Comparison of ENCODE assay signal across 28 cellular contexts in genomic region chr17:42944211-42944610, GRCh38. TPM values are rescaled to one million over a fixed set of nuclear protein-coding genes. Genes with fewer than 3 reads are reported as not detected.
"Had no signal": no experiment of that assay in that cellular context is flagged by ENCODE, and none has a peak within 500 bp of the region (broad histone marks: within the 10 kb centered on the region; RNA-seq: fewer than 3 reads in every experiment).

No MANE protein-coding gene starts in this region.

- H3K27me3 ChIP-seq: cardiac muscle cell, foreskin keratinocyte, left lung, neural progenitor cell, testis had no signal

- H2AFZ ChIP-seq: hepatocyte, neural progenitor cell had no signal

- H3K9me3 ChIP-seq: left lung, testis had no signal

- H3K36me3 ChIP-seq: neural progenitor cell had no signal

- H3K27ac ChIP-seq: cardiac muscle cell, foreskin keratinocyte, hepatocyte, neural progenitor cell, testis had no signal

- H3K9ac ChIP-seq: neural progenitor cell had no signal

- H3K4me3 ChIP-seq: cardiac muscle cell, hepatocyte, left lung, lung, neural progenitor cell, testis had no signal

- ATAC-seq: foreskin keratinocyte; left lung; naive thymus-derived CD4-positive, alpha-beta T cell; sciatic nerve had no signal

- H3K79me2 ChIP-seq: hepatocyte had no signal

- H3K4me1 ChIP-seq: foreskin keratinocyte, left lung, neural progenitor cell, testis had no signal

- H3K4me2 ChIP-seq: hepatocyte, neural progenitor cell had no signal

- DNase-seq: activated CD4-positive, alpha-beta T cell treated with anti-CD3 and anti-CD28 coated beads for 1 hour; activated CD4-positive, alpha-beta T cell treated with anti-CD3 and anti-CD28 coated beads, Interleukin-2, amount 50 U/mL, for 1 hour; activated naive CD4-positive, alpha-beta T cell; activated T-cell treated with anti-CD3 and anti-CD28 coated beads, Interleukin-2, amount 50 U/mL, for 24 hours; amygdala; cortex of kidney; foreskin keratinocyte; glutamatergic neuron; immature natural killer cell; left lung; naive thymus-derived CD4-positive, alpha-beta T cell; stimulated activated CD4-positive, alpha-beta T cell treated with anti-CD3 and anti-CD28 coated beads, Interleukin-2, amount 100 ng/mL, for 48 hours; stimulated activated naive CD4-positive, alpha-beta T cell; T-helper 9 cell; testis had no signal

RNA-seq across cellular contexts. Expression of gene PTGES3L, which starts 35.7 kb away (rescaled TPM):
- total RNA-seq: mesenteric fat pad had no signal
- polyA plus RNA-seq: immature natural killer cell; naive thymus-derived CD4-positive, alpha-beta T cell had no signal

RNA-seq across cellular contexts. Expression of gene G6PC1, which starts 43.6 kb away (rescaled TPM):
- total RNA-seq: activated T-helper 2 cell treated with anti-CD3 and anti-CD28 coated beads, Interferon-gamma antibody, Interleukin-2, Interleukin-4, amounts not matched to agents 10 μg/mL and 5 μg/mL and 100 μg/mL, durations not matched to agents 14 hours and 24 hours and 36 hours; cardiac muscle cell; epithelial cell of proximal tubule; foreskin keratinocyte; kidney epithelial cell; left lung; mesenteric fat pad; naive thymus-derived CD4-positive, alpha-beta T cell; osteoblast; posterior vena cava; renal cortical epithelial cell; sciatic nerve; T-helper 1 cell treated with Interleukin-12 subunit alpha and Interleukin-12 subunit beta and Interleukin-4 antibody, amounts not matched to agents 30 ng/mL and 1 ng/mL, for 36 hours had no signal
- polyA plus RNA-seq: cardiac muscle cell; foreskin keratinocyte; immature natural killer cell; lung; naive thymus-derived CD4-positive, alpha-beta T cell had no signal
